ENCODE assay signal across 23 cellular contexts in genomic region chr2:88641330-88641729, GRCh38.
"Had no signal": no experiment of that assay in that cellular context is flagged by ENCODE, and none has a peak within 500 bp of the region (broad histone marks: within the 10 kb centered on the region; RNA-seq: fewer than 3 reads in every experiment).

No MANE protein-coding gene starts in this region.

- H3K4me1 Mint-ChIP-seq: activated B cell treated with CpG ODN at 0.5 μM for 24 hours had no signal

- H3K27me3 ChIP-seq: adrenal gland, MG63 had no signal

- H3K27me3 Mint-ChIP-seq: activated B cell treated with CpG ODN at 0.5 μM for 24 hours; activated T-helper 17 cell treated with anti-CD3 and anti-CD28 coated beads, Interleukin-2, amount 50 U/mL, for 72 hours had no signal

- H3K9me3 ChIP-seq: adrenal gland had no signal

- H3K27ac Mint-ChIP-seq: activated B cell treated with CpG ODN at 0.5 μM for 24 hours; activated CD8-positive, alpha-beta T cell treated with anti-CD3 and anti-CD28 coated beads, Interleukin-2, amount 10 ng/mL, durations not matched to agents 7 days and 5 days; activated naive CD8-positive, alpha-beta T cell treated with anti-CD3 and anti-CD28 coated beads, Interleukin-2, amount 10 ng/mL, durations not matched to agents 7 days and 5 days; activated T-helper 17 cell treated with anti-CD3 and anti-CD28 coated beads, Interleukin-2, amount 50 U/mL, for 72 hours; T-helper 17 cell had no signal

- H3K27ac ChIP-seq: adrenal gland had no signal

- H3K4me1 ChIP-seq: adrenal gland had no signal

- H3K4me3 Mint-ChIP-seq: activated B cell treated with CpG ODN at 0.5 μM for 24 hours; activated CD8-positive, alpha-beta T cell treated with anti-CD3 and anti-CD28 coated beads, Interleukin-2, amount 10 ng/mL, durations not matched to agents 7 days and 5 days; activated naive CD8-positive, alpha-beta T cell treated with anti-CD3 and anti-CD28 coated beads, Interleukin-2, amount 10 ng/mL, durations not matched to agents 7 days and 5 days; activated T-cell treated with anti-CD3 and anti-CD28 coated beads, Interleukin-2, amount 50 U/mL, for 4 hours; activated T-helper 17 cell treated with anti-CD3 and anti-CD28 coated beads, Interleukin-2, amount 50 U/mL, for 72 hours; T-helper 17 cell had no signal

- ATAC-seq: activated CD8-positive, alpha-beta T cell treated with anti-CD3 and anti-CD28 coated beads, Interleukin-2, amount 10 ng/mL, durations not matched to agents 7 days and 5 days; activated T-cell treated with anti-CD3 and anti-CD28 coated beads, Interleukin-2, amount 50 U/mL, for 4 hours; activated T-helper 17 cell treated with anti-CD3 and anti-CD28 coated beads, Interleukin-2, amount 50 U/mL, for 72 hours; T-helper 17 cell had no signal

- H3K36me3 ChIP-seq: adrenal gland, MG63 had no signal

- H3K4me3 ChIP-seq: adrenal gland, MG63 had no signal

- DNase-seq: activated B cell treated with CpG ODN at 0.5 μM for 24 hours; activated CD4-positive, alpha-beta T cell treated with anti-CD3 and anti-CD28 coated beads for 1 hour; activated CD4-positive, alpha-beta T cell treated with anti-CD3 and anti-CD28 coated beads, Interleukin-2, amount 50 U/mL, for 1 hour; activated CD8-positive, alpha-beta memory T cell treated with anti-CD3 and anti-CD28 coated beads, Interleukin-2, amount 50 U/mL, for 48 hours; activated CD8-positive, alpha-beta T cell treated with anti-CD3 and anti-CD28 coated beads, Interleukin-2, amount 10 ng/mL, durations not matched to agents 7 days and 5 days; activated gamma-delta T cell; activated naive CD4-positive, alpha-beta T cell treated with anti-CD3 and anti-CD28 coated beads, Interleukin-2, amount 50 U/mL, for 16 hours; activated naive CD8-positive, alpha-beta T cell treated with anti-CD3 and anti-CD28 coated beads, Interleukin-2, amount 10 ng/mL, durations not matched to agents 7 days and 5 days; activated T-cell treated with anti-CD3 and anti-CD28 coated beads, Interleukin-2, amount 50 U/mL, for 4 hours; adrenal gland; anterior cingulate cortex; cerebellar nuclear complex; MG63; MV-4-11; NCI-H1092 treated with DMSO at 0.1 percent for 48 hours; NCI-H1417 treated with DMSO at 0.1 percent for 48 hours; NCI-H187; NCI-H2081; NCI-H510A treated with DMSO at 0.1 percent for 48 hours; SIG-M5; T-helper 17 cell; T1000 had no signal
